In the genomic region with DNA sequence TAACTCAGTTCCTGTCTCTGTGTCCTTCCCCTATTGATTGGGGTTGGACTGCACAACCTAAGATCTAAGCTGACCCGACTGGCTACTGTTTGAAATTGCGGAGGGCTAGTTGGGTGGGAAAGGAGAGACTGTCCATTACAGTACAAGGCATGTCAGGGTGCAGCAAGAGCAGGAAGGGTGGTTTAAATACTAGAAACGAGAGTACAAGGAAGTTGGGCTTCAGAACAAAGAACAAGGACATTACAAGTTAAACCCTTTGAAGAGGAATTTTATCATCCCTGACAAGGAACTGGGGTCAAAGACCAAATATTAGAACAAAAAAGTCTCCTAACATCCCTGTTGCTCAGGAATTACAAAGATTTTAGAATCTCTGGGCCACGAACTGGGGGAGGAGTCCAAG, we compare ENCODE assay signal across 21 cellular contexts.
DNase-seq lines count a peak whose midpoint lies in the region; ATAC-seq and TF ChIP-seq lines count a peak whose summit lies in the region.
"Had no signal": no experiment of that assay in that cellular context is flagged by ENCODE, and none has a peak within 500 bp of the region (broad histone marks: within the 10 kb centered on the region; RNA-seq: fewer than 3 reads in every experiment).

No MANE protein-coding gene starts in this region.

- H3K27me3 ChIP-seq in Caco-2 (replicated peaks; ENCODE audit: control insufficient read depth, insufficient read depth, low read length) (no peaks in the 10 kb centered on the region), SJSA1 (replicated peaks) (no peaks in the 10 kb centered on the region), left ventricle myocardium inferior (ENCODE audit: low read depth) (no peaks in the 10 kb centered on the region)

- CTCF ChIA-PET in Caco-2 (lab: Charles Lee): interaction anchor here (0.6 kb wide), 1 partner anchor 1510 kb away, joined by 5 read pairs; no protein-coding TSS in a partner anchor
- CTCF ChIA-PET in activated naive CD4-positive, alpha-beta T cell treated with anti-CD3 and anti-CD28 coated beads, Interleukin-2, amount 10 ng/mL, durations not matched to agents 7 days and 5 days (lab: Charles Lee): interaction anchor here (0.8 kb wide), 1 partner anchor 10 kb away, joined by 3 read pairs; no protein-coding TSS in a partner anchor

- H3K4me3 ChIP-seq in Caco-2 (ENCODE audit: low read depth, low read length) (no peak overlapping the region), SJSA1 (no peak overlapping the region), left ventricle myocardium inferior (no peak overlapping the region)

- POLR2A ChIA-PET in Caco-2 (lab: Charles Lee): interaction anchor here (1.3 kb wide), 1 partner anchor 10 kb away, joined by 4 read pairs; no protein-coding TSS in a partner anchor

- DNase-seq in Caco-2 (peak in 1 of 2 experiments; percentile 15), SJSA1 (ENCODE audit: low read depth in 1 of 2, low spot score in 2 of 2) (no peak), dermis blood vessel endothelial cell (peak; percentile 7), nephron progenitor cell (no peak), left ventricle myocardium inferior (no peak)
- no peak for DNase-seq in stimulated activated CD4-positive, alpha-beta T cell treated with anti-CD3 and anti-CD28 coated beads, Interleukin-4, amount 100 ng/mL, for 4 hours
- DNase-seq in activated naive CD4-positive, alpha-beta T cell treated with anti-CD3 and anti-CD28 coated beads, Interleukin-2, amount 10 ng/mL, durations not matched to agents 7 days and 5 days: no peak
- DNase-seq: ACHN; CD4-positive, alpha-beta T cell; DND-41; GDM1; KG1; NCI-H1092; NCI-H1694; NCI-H2107; NCI-H345; NCI-H69; NK-92 treated with Interleukin-12 subunit alpha and Interleukin-12 subunit beta, amount 100 ng/mL, for 24 hours; PC-3 had no signal

- H3K9me3 ChIP-seq in Caco-2: 0 out of 2 replicates have a peak, but pooled peaks cover 13% of the 10 kb centered on the region
- H3K9me3 ChIP-seq in SJSA1 (replicated peaks): 0 out of 2 replicates have a peak, but pooled peaks cover 4% of the 10 kb centered on the region
- H3K9me3 ChIP-seq in left ventricle myocardium inferior (replicated peaks): peaks cover 22% of the 10 kb centered on the region

- H3K36me3 ChIP-seq in Caco-2 (ENCODE audit: control insufficient read depth, insufficient read depth, low read length) (no peaks in the 10 kb centered on the region), SJSA1 (peaks cover 7% of the 10 kb centered on the region; the same call in 1 of the 2 replicates), left ventricle myocardium inferior (no peaks in the 10 kb centered on the region)

- peak overlapping the region; percentile 58 for H3K4me3 Mint-ChIP-seq in Caco-2 (ENCODE audit: unreplicated experiment)
- no peak overlapping the region for H3K4me3 Mint-ChIP-seq in nephron progenitor cell
- no peak overlapping the region for H3K4me3 Mint-ChIP-seq in activated naive CD4-positive, alpha-beta T cell treated with anti-CD3 and anti-CD28 coated beads, Interleukin-2, amount 10 ng/mL, durations not matched to agents 7 days and 5 days
- H3K4me3 Mint-ChIP-seq: CD4-positive, alpha-beta T cell had no signal

- peaks cover 21% of the 10 kb centered on the region for H3K4me1 ChIP-seq in Caco-2
- H3K4me1 ChIP-seq in SJSA1 (replicated peaks): peaks cover 17% of the 10 kb centered on the region
- no peaks in the 10 kb centered on the region for H3K4me1 ChIP-seq in left ventricle myocardium inferior

- H3K27ac Mint-ChIP-seq in Caco-2 (ENCODE audit: unreplicated experiment) (peak overlapping the region; percentile 71), nephron progenitor cell (peak overlapping the region; percentile 40)
- H3K27ac Mint-ChIP-seq in activated naive CD4-positive, alpha-beta T cell treated with anti-CD3 and anti-CD28 coated beads, Interleukin-2, amount 10 ng/mL, durations not matched to agents 7 days and 5 days: no peak overlapping the region
- H3K27ac Mint-ChIP-seq: CD4-positive, alpha-beta T cell had no signal

- intact Hi-C loops in Caco-2 (cut with micrococcal nuclease; ENCODE audit: unreplicated experiment) (no loop called here), left ventricle myocardium inferior (cut with micrococcal nuclease) (no loop called here)

- TF ChIP-seq CTCF in Caco-2 (IDR thresholded peaks at IDR 0.05; ENCODE audit: insufficient read depth in 1 of 2, low read depth in 1 of 2, low read length in 1 of 2, severe bottlenecking in 1 of 2, unreplicated experiment in 1 of 2) (no peak), nephron progenitor cell (IDR thresholded peaks at IDR 0.05) (no peak), left ventricle myocardium inferior (IDR thresholded peaks at IDR 0.05; ENCODE audit: borderline replicate concordance) (no peak)

- BruUV-seq in Caco-2 (replicated peaks; lab: Mats Ljungman, UMichigan): no TSS peak

- H3K27ac ChIP-seq in SJSA1 (peak overlapping the region; percentile 10), left ventricle myocardium inferior (replicated peaks) (no peak overlapping the region)
- H3K27ac ChIP-seq: HL-60 had no signal

- H3K9me3 Mint-ChIP-seq in Caco-2 (ENCODE audit: unreplicated experiment): peaks cover 30% of the 10 kb centered on the region
- H3K9me3 Mint-ChIP-seq in nephron progenitor cell: peaks cover 23% of the 10 kb centered on the region
- peaks cover 31% of the 10 kb centered on the region for H3K9me3 Mint-ChIP-seq in activated naive CD4-positive, alpha-beta T cell treated with anti-CD3 and anti-CD28 coated beads, Interleukin-2, amount 10 ng/mL, durations not matched to agents 7 days and 5 days

- H3K4me1 Mint-ChIP-seq in Caco-2 (ENCODE audit: low read depth, unreplicated experiment): peaks cover 17% of the 10 kb centered on the region
- H3K4me1 Mint-ChIP-seq in nephron progenitor cell: peaks cover 8% of the 10 kb centered on the region
- H3K4me1 Mint-ChIP-seq in activated naive CD4-positive, alpha-beta T cell treated with anti-CD3 and anti-CD28 coated beads, Interleukin-2, amount 10 ng/mL, durations not matched to agents 7 days and 5 days: peaks cover 26% of the 10 kb centered on the region

- H3K36me3 Mint-ChIP-seq in Caco-2 (ENCODE audit: insufficient read depth, unreplicated experiment) (peaks cover 6% of the 10 kb centered on the region), nephron progenitor cell (ENCODE audit: low read depth) (peaks cover 10% of the 10 kb centered on the region)
- H3K36me3 Mint-ChIP-seq in activated naive CD4-positive, alpha-beta T cell treated with anti-CD3 and anti-CD28 coated beads, Interleukin-2, amount 10 ng/mL, durations not matched to agents 7 days and 5 days: peaks cover 48% of the 10 kb centered on the region

- H3K27me3 Mint-ChIP-seq in Caco-2 (ENCODE audit: insufficient read depth, unreplicated experiment) (no peaks in the 10 kb centered on the region), nephron progenitor cell (ENCODE audit: low read depth, poor library complexity) (peaks cover 3% of the 10 kb centered on the region)
- no peaks in the 10 kb centered on the region for H3K27me3 Mint-ChIP-seq in activated naive CD4-positive, alpha-beta T cell treated with anti-CD3 and anti-CD28 coated beads, Interleukin-2, amount 10 ng/mL, durations not matched to agents 7 days and 5 days
- H3K27me3 Mint-ChIP-seq: CD4-positive, alpha-beta T cell had no signal

- ATAC-seq in HG03139 (IDR thresholded peaks at IDR 0.05; ENCODE audit: unreplicated experiment): no peak
- ATAC-seq: PC-3 had no signal
